Comparison of ENCODE assay signal across 22 cellular contexts in the genomic region with DNA sequence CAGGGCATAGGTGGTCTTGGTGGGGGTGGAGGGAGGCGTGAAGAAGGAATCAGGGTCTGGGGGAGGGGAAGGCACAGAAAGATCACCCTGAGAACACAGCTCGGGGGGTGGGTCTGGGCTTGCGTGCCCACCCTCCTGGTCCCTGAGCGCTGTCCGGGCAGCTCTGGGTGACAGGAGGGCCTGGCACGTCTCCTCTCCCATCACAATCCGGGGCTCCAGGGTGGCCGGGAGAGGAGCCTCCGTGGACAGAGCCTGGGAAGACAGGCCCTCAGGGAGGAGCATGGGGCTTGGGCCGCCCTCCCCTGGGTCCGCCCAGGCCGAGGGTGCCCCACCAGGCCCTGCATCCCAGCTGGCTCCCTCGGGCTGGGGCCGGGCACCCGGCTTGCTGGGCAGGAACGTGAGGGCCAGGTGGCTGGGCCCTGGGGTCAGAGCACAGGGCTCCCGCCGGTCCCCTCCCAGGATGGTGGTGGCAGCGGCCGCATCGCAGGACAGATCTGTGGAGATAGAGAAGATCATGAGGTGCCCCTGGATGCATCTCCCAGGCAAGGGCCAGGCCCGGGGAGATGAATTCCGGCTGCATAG. TPM values are rescaled to one million over a fixed set of nuclear protein-coding genes. Genes with fewer than 3 reads are reported as not detected.
DNase-seq lines count a peak whose midpoint lies in the region; ATAC-seq and TF ChIP-seq lines count a peak whose summit lies in the region.
"Had no signal": no experiment of that assay in that cellular context is flagged by ENCODE, and none has a peak within 500 bp of the region (broad histone marks: within the 10 kb centered on the region; RNA-seq: fewer than 3 reads in every experiment).

No MANE protein-coding gene starts in this region.

- H3K27me3 ChIP-seq in neural progenitor cell: peaks cover 30% of the 10 kb centered on the region
- no peaks in the 10 kb centered on the region for H3K27me3 ChIP-seq in upper lobe of right lung
- H3K27me3 ChIP-seq: Peyer's patch, SJSA1 had no signal

- peaks cover 10% of the 10 kb centered on the region for H3K27me3 Mint-ChIP-seq in neural progenitor cell (ENCODE audit: insufficient read depth, low read depth)

- in situ Hi-C loops in ACHN (cut with HindIII; ENCODE audit: low pct_ligation_motif_present, low pct_unique_long_range_greater_than_20kb, low sequenced_read_pairs): no loop called here

- H3K9ac ChIP-seq in neural progenitor cell: no peak overlapping the region

- H3K27ac ChIP-seq in angular gyrus (ENCODE audit: low read depth, low read length) (peak overlapping the region; percentile 98), cingulate gyrus (ENCODE audit: low read depth, low read length) (peak overlapping the region; percentile 98), neural progenitor cell (no peak overlapping the region), upper lobe of right lung (no peak overlapping the region)
- H3K27ac ChIP-seq: BLaER1, Peyer's patch, SJSA1 had no signal

- intact Hi-C loops in upper lobe of right lung (cut with DNase I): no loop called here

- H3K27ac Mint-ChIP-seq in neural progenitor cell: peak overlapping the region; percentile 33
- H3K27ac Mint-ChIP-seq: CD4-positive, alpha-beta T cell had no signal

- no peak overlapping the region for H2AFZ ChIP-seq in neural progenitor cell (replicated peaks)

- no peaks in the 10 kb centered on the region for H3K4me1 ChIP-seq in neural progenitor cell
- no peaks in the 10 kb centered on the region for H3K4me1 ChIP-seq in upper lobe of right lung

- no peaks in the 10 kb centered on the region for H3K36me3 Mint-ChIP-seq in neural progenitor cell

- peaks cover 5% of the 10 kb centered on the region for H4K20me1 ChIP-seq in neural progenitor cell (ENCODE audit: low read depth)
- H4K20me1 ChIP-seq: BLaER1 had no signal

- ATAC-seq in upper lobe of right lung: no peak
- no peak for ATAC-seq in GM21576 (IDR thresholded peaks at IDR 0.05; ENCODE audit: unreplicated experiment)
- ATAC-seq: Right ventricle myocardium inferior had no signal

- no peaks in the 10 kb centered on the region for H3K9me3 Mint-ChIP-seq in neural progenitor cell
- H3K9me3 Mint-ChIP-seq: CD4-positive, alpha-beta T cell had no signal

- no peak overlapping the region for H3K4me3 Mint-ChIP-seq in neural progenitor cell
- H3K4me3 Mint-ChIP-seq: CD4-positive, alpha-beta T cell had no signal

- H3F3A ChIP-seq in neural progenitor cell (ENCODE audit: low read depth): peaks cover 3% of the 10 kb centered on the region

- H3K4me3 ChIP-seq in neural progenitor cell (no peak overlapping the region), upper lobe of right lung (no peak overlapping the region)
- H3K4me3 ChIP-seq: BLaER1, Peyer's patch, SJSA1 had no signal

- no peaks in the 10 kb centered on the region for H3K79me2 ChIP-seq in neural progenitor cell (ENCODE audit: low read depth)

- H3K4me2 ChIP-seq in neural progenitor cell: no peak overlapping the region
- H3K4me2 ChIP-seq: BLaER1 had no signal

- TF ChIP-seq CTCF in neural progenitor cell (IDR thresholded peaks at IDR 0.05): no peak
- no peak for TF ChIP-seq CTCF in upper lobe of right lung (IDR thresholded peaks at IDR 0.05)

- peaks cover 16% of the 10 kb centered on the region for H3K4me1 Mint-ChIP-seq in neural progenitor cell

- H3K36me3 ChIP-seq in neural progenitor cell: no peaks in the 10 kb centered on the region
- H3K36me3 ChIP-seq in upper lobe of right lung: no peaks in the 10 kb centered on the region
- H3K36me3 ChIP-seq: BLaER1, Peyer's patch, SJSA1 had no signal

- DNase-seq in neural progenitor cell (ENCODE audit: low spot score) (no peak), upper lobe of right lung (peak; percentile 52), NCI-H526 (lab: John Stamatoyannopoulos, UW) (no peak), ACHN (no peak)
- DNase-seq: CD4-positive, alpha-beta T cell; COR-L47; HCEC 1CT; KBM-7; MM.1S; NCI-H1048; NCI-H1436 treated with DMSO at 0.1 percent for 48 hours; NCI-H1930; NCI-H226; NCI-H524; Peyer's patch had no signal

- H3K9me3 ChIP-seq in neural progenitor cell (ENCODE audit: low read depth) (no peaks in the 10 kb centered on the region), upper lobe of right lung (no peaks in the 10 kb centered on the region)
- H3K9me3 ChIP-seq: BLaER1, Peyer's patch had no signal

RNA-seq across cellular contexts. Expression of a gene that starts 3.1 kb away (rescaled TPM):
- total RNA-seq in neural progenitor cell (ENCODE audit: low replicate concordance): 0.39 and 1.5 TPM in 2 replicates
- 2.3 TPM for total RNA-seq in upper lobe of right lung
- total RNA-seq: OCI-LY7 had no signal

RNA-seq across cellular contexts. Expression of a gene that starts 25.8 kb away (rescaled TPM):
- total RNA-seq in neural progenitor cell (ENCODE audit: low replicate concordance) (32.2 and 63.7 TPM in 2 replicates), upper lobe of right lung (59.4 TPM)

Comparison
In these comparisons a context has a peak if more than half of its experiments do, and no peak if none do; other contexts are left out.
1. H3K27ac ChIP-seq: peak in angular gyrus (single experiment) and cingulate gyrus (single experiment); none in neural progenitor cell (single experiment) and upper lobe of right lung (single experiment).